14 cellular contexts compared by ENCODE assay signal in the genomic region with DNA sequence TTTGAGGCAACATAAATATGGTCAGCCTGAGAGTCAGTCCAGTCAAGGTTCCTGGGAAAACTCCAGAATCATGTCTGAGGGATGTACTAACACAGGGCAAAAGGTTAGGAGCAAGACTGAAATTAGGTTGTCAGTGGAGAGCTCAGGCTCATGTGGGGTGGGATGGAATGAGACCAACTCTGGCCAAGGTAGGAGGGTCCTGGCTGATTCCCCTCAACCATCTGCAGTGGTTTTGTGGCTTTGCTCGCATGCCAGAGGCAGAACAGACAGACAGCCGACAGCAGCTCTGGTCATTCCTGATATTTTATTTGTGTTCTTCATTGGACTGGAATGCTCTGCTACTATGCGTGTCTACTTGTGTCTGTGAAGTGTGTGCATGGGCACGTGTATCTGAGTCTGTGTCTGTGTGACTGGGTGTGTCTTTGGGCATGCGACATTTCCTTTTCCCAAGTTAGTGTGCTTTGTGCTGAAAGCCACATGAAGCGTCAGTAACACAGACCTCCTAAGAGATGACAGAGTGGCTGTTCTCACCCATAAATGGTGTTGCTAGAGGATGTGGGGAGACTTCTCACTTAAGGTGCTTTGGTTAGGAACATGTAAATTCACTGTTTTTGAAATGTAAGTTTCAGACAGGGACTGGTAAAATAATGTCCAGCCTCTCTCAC.
DNase-seq lines count a peak whose midpoint lies in the region; ATAC-seq and TF ChIP-seq lines count a peak whose summit lies in the region.
"Had no signal": no experiment of that assay in that cellular context is flagged by ENCODE, and none has a peak within 500 bp of the region (broad histone marks: within the 10 kb centered on the region; RNA-seq: fewer than 3 reads in every experiment).

No MANE protein-coding gene starts in this region.

- POLR2A ChIA-PET in naive thymus-derived CD4-positive, alpha-beta T cell (lab: Charles Lee) = no interaction called here
- POLR2A ChIA-PET in OCI-LY7 (lab: Charles Lee) = no interaction called here

- intact Hi-C loops in naive thymus-derived CD4-positive, alpha-beta T cell (cut with micrococcal nuclease) = no loop called here
- intact Hi-C loops in spleen (cut with DNase I; ENCODE audit: low total_unique reads) = no loop called here
- intact Hi-C loops in OCI-LY7 (cut with micrococcal nuclease; ENCODE audit: unreplicated experiment) = no loop called here

- no peaks in the 10 kb centered on the region for H3K27me3 ChIP-seq in naive thymus-derived CD4-positive, alpha-beta T cell (ENCODE audit: control insufficient read depth in 2 of 2, insufficient read depth in 2 of 2, low read length in 2 of 2)
- H3K27me3 ChIP-seq in H7 (ENCODE audit: control insufficient read depth, insufficient read depth, low read length) (no peaks in the 10 kb centered on the region), spleen (replicated peaks in 1 of 7) (no peaks in the 10 kb centered on the region), upper lobe of left lung (no peaks in the 10 kb centered on the region)
- H3K27me3 ChIP-seq: BLaER1 treated with 17β-estradiol and CSF1 and Interleukin-3, amounts not matched to agents 10 nM and 100 nM had no signal

- H3K4me3 Mint-ChIP-seq in naive thymus-derived CD4-positive, alpha-beta T cell = no peak overlapping the region

- 72 to 83% (median 78%) methylated on average over 6 of the region's 6 CpGs for WGBS in spleen, 5 donors
- 65 to 78% methylated on average over 6 of the region's 6 CpGs for WGBS in upper lobe of left lung, 2 donors

- no peak overlapping the region for H3K4me3 ChIP-seq in Jurkat, Clone E6-1 (ENCODE audit: low read length)
- H3K4me3 ChIP-seq in cardiac fibroblast (replicated peaks in 1 of 2; ENCODE audit: low read depth in 2 of 2, low read length in 2 of 2) = no peak overlapping the region
- no peak overlapping the region for H3K4me3 ChIP-seq in naive thymus-derived CD4-positive, alpha-beta T cell (ENCODE audit: low read length)
- no peak overlapping the region for H3K4me3 ChIP-seq in H7 (ENCODE audit: insufficient read depth, low read depth, low read length)
- H3K4me3 ChIP-seq in spleen = no peak overlapping the region
- H3K4me3 ChIP-seq in upper lobe of left lung = no peak overlapping the region
- H3K4me3 ChIP-seq in OCI-LY7 (ENCODE audit: low read depth, low read length, poor library complexity, severe bottlenecking) = no peak overlapping the region
- H3K4me3 ChIP-seq: BLaER1 treated with 17β-estradiol and CSF1 and Interleukin-3, amounts not matched to agents 10 nM and 100 nM had no signal

- TF ChIP-seq POLR2A in spleen (IDR thresholded peaks at IDR 0.05) (no peak), upper lobe of left lung (IDR thresholded peaks at IDR 0.05) (no peak)

- no peak for TF ChIP-seq EP300 in upper lobe of left lung (IDR thresholded peaks at IDR 0.05)

- H3K79me2 ChIP-seq in OCI-LY7 (ENCODE audit: insufficient read depth, low read depth, low read length) = no peaks in the 10 kb centered on the region

- no peaks in the 10 kb centered on the region for H3K36me3 ChIP-seq in naive thymus-derived CD4-positive, alpha-beta T cell (ENCODE audit: control insufficient read depth in 2 of 3, insufficient read depth in 3 of 3, low read length in 3 of 3)
- no peaks in the 10 kb centered on the region for H3K36me3 ChIP-seq in H7 (replicated peaks; ENCODE audit: control insufficient read depth, insufficient read depth, low read length)
- H3K36me3 ChIP-seq in spleen = no peaks in the 10 kb centered on the region
- no peaks in the 10 kb centered on the region for H3K36me3 ChIP-seq in upper lobe of left lung
- no peaks in the 10 kb centered on the region for H3K36me3 ChIP-seq in OCI-LY7 (ENCODE audit: insufficient read depth, low read length)
- H3K36me3 ChIP-seq: BLaER1 treated with 17β-estradiol and CSF1 and Interleukin-3, amounts not matched to agents 10 nM and 100 nM had no signal

- H4K20me1 ChIP-seq in OCI-LY7 (ENCODE audit: insufficient read depth, low read length) = no peaks in the 10 kb centered on the region
- H4K20me1 ChIP-seq: BLaER1 treated with 17β-estradiol and CSF1 and Interleukin-3, amounts not matched to agents 10 nM and 100 nM had no signal

- no peak overlapping the region for H3K27ac Mint-ChIP-seq in naive thymus-derived CD4-positive, alpha-beta T cell

- no peak overlapping the region for H2AFZ ChIP-seq in OCI-LY7 (ENCODE audit: low read length)

- ATAC-seq in naive thymus-derived CD4-positive, alpha-beta T cell = peak; percentile 47
- no peak for ATAC-seq in upper lobe of left lung (ENCODE audit: low FRiP score in 2 of 2)
- ATAC-seq: HepG2 had no signal

- H3K9me3 Mint-ChIP-seq in naive thymus-derived CD4-positive, alpha-beta T cell = peaks cover 0 to 9% (median 3%) of the 10 kb centered on the region in 11 donors

- H3K9me3 ChIP-seq in naive thymus-derived CD4-positive, alpha-beta T cell (ENCODE audit: control insufficient read depth in 2 of 3, low read length in 3 of 3) = no peaks in the 10 kb centered on the region
- H3K9me3 ChIP-seq in spleen = peaks cover 0 to 9% (median 0%) of the 10 kb centered on the region in 8 donors
- no peaks in the 10 kb centered on the region for H3K9me3 ChIP-seq in upper lobe of left lung
- no peaks in the 10 kb centered on the region for H3K9me3 ChIP-seq in OCI-LY7 (ENCODE audit: low read length)
- H3K9me3 ChIP-seq: BLaER1 treated with 17β-estradiol and CSF1 and Interleukin-3, amounts not matched to agents 10 nM and 100 nM had no signal

- no peaks in the 10 kb centered on the region for H3K4me1 ChIP-seq in naive thymus-derived CD4-positive, alpha-beta T cell (ENCODE audit: control insufficient read depth in 2 of 2, insufficient read depth in 2 of 2, low read length in 2 of 2)
- H3K4me1 ChIP-seq in spleen = no peaks in the 10 kb centered on the region
- H3K4me1 ChIP-seq in upper lobe of left lung = no peaks in the 10 kb centered on the region
- H3K4me1 ChIP-seq in OCI-LY7 (ENCODE audit: insufficient read depth, low read length, poor library complexity, severe bottlenecking) = no peaks in the 10 kb centered on the region
- H3K4me1 ChIP-seq: BLaER1 treated with 17β-estradiol and CSF1 and Interleukin-3, amounts not matched to agents 10 nM and 100 nM had no signal

- CTCF ChIA-PET in naive thymus-derived CD4-positive, alpha-beta T cell (lab: Charles Lee) = no interaction called here
- CTCF ChIA-PET in OCI-LY7 (lab: Charles Lee; ENCODE audit: unreplicated experiment) = no interaction called here

- BruUV-seq in OCI-LY7 (replicated peaks; lab: Mats Ljungman, UMichigan) = no TSS peak

- DNase-seq in Jurkat, Clone E6-1 (ENCODE audit: low read depth, low spot score) = peak; percentile 71
- DNase-seq in cardiac fibroblast (ENCODE audit: low read depth in 2 of 2) (peak; percentile 10 to 28), H7 (no peak), spleen (no peak), upper lobe of left lung (no peak), OCI-LY7 (ENCODE audit: low spot score) (no peak)
- no peak for DNase-seq in naive thymus-derived CD4-positive, alpha-beta T cell
- DNase-seq: NCI-H1417, NCI-H1930, NCI-H2171, NCI-H446 treated with DMSO at 0.1 percent for 48 hours, SIG-M5 had no signal

- no peaks in the 10 kb centered on the region for H3K27me3 Mint-ChIP-seq in naive thymus-derived CD4-positive, alpha-beta T cell

- TF ChIP-seq CTCF in cardiac fibroblast (IDR thresholded peaks at IDR 0.05; ENCODE audit: low read depth, low read length) = no peak
- no peak for TF ChIP-seq CTCF in spleen (IDR thresholded peaks at IDR 0.05 in 8 of 11, conservative IDR thresholded peaks at IDR 0.05 in 3 of 11)
- TF ChIP-seq CTCF in upper lobe of left lung (IDR thresholded peaks at IDR 0.05) = no peak
- TF ChIP-seq CTCF in OCI-LY7 (conservative IDR thresholded peaks at IDR 0.05; ENCODE audit: low read length) = no peak

- H3K36me3 Mint-ChIP-seq in naive thymus-derived CD4-positive, alpha-beta T cell = no peaks in the 10 kb centered on the region

- H3K9me2 ChIP-seq in OCI-LY7 (ENCODE audit: insufficient read depth, low read length) = no peaks in the 10 kb centered on the region

- no peaks in the 10 kb centered on the region for H3K4me1 Mint-ChIP-seq in naive thymus-derived CD4-positive, alpha-beta T cell

- no peak overlapping the region for H3K4me2 ChIP-seq in OCI-LY7 (ENCODE audit: low read length)
- H3K4me2 ChIP-seq: BLaER1 treated with 17β-estradiol and CSF1 and Interleukin-3, amounts not matched to agents 10 nM and 100 nM had no signal

- H3K27ac ChIP-seq in naive thymus-derived CD4-positive, alpha-beta T cell (ENCODE audit: low read depth, low read length) = no peak overlapping the region
- H3K27ac ChIP-seq in spleen = no peak overlapping the region
- no peak overlapping the region for H3K27ac ChIP-seq in upper lobe of left lung
- H3K27ac ChIP-seq in OCI-LY7 (ENCODE audit: low read depth, low read length, poor library complexity, severe bottlenecking) = no peak overlapping the region
- H3K27ac ChIP-seq: BLaER1 treated with 17β-estradiol and CSF1 and Interleukin-3, amounts not matched to agents 10 nM and 100 nM had no signal

Comparison
In these comparisons a context has a peak if more than half of its experiments do, and no peak if none do; other contexts are left out.
1. DNase-seq: peak in Jurkat, Clone E6-1 (single experiment) and cardiac fibroblast (2 of 2); none in naive thymus-derived CD4-positive, alpha-beta T cell (0 of 9), H7 (single experiment), spleen (single experiment), upper lobe of left lung (0 of 2) and OCI-LY7 (single experiment).